In genomic region chr6:42996513-42996912, GRCh38 we compare ENCODE assay signal across 27 cellular contexts. TPM values are rescaled to one million over a fixed set of nuclear protein-coding genes. Genes with fewer than 3 reads are reported as not detected.
A peak's percentile ranks its signal among the peaks of the same experiment; 100 is the strongest.
DNase-seq lines count a peak whose midpoint lies in the region; ATAC-seq and TF ChIP-seq lines count a peak whose summit lies in the region.
"Had no signal": no experiment of that assay in that cellular context is flagged by ENCODE, and none has a peak within 500 bp of the region (broad histone marks: within the 10 kb centered on the region; RNA-seq: fewer than 3 reads in every experiment).

No MANE protein-coding gene starts in this region.

- in situ Hi-C loops in Caki2 (cut with HindIII; ENCODE audit: low pct_unique_long_range_greater_than_20kb, low sequenced_read_pairs), result no loop called here

- H3K4me3 ChIP-seq in Peyer's patch (no peak overlapping the region), fibroblast of pulmonary artery (replicated peaks; ENCODE audit: low read depth, low read length) (no peak overlapping the region), neural progenitor cell (no peak overlapping the region)
- H3K4me3 ChIP-seq: esophagus muscularis mucosa, left ventricle myocardium inferior, prostate gland, SJCRH30, spleen, stomach had no signal

- H3K27ac Mint-ChIP-seq in neural progenitor cell, result peak overlapping the region; percentile 47
- H3K27ac Mint-ChIP-seq: activated CD4-positive, alpha-beta memory T cell treated with anti-CD3 and anti-CD28 coated beads for 36 hours; activated naive CD4-positive, alpha-beta T cell treated with anti-CD3 and anti-CD28 coated beads for 36 hours; B cell; type B pancreatic cell had no signal

- H3F3A ChIP-seq in neural progenitor cell (ENCODE audit: low read depth), result peaks cover 11% of the 10 kb centered on the region

- no peak overlapping the region for H3K9ac ChIP-seq in neural progenitor cell

- peaks cover 14% of the 10 kb centered on the region for H4K20me1 ChIP-seq in neural progenitor cell (ENCODE audit: low read depth)

- H2AFZ ChIP-seq in neural progenitor cell (replicated peaks), result no peak overlapping the region

- H3K9me3 ChIP-seq in Peyer's patch (no peaks in the 10 kb centered on the region), neural progenitor cell (ENCODE audit: low read depth) (no peaks in the 10 kb centered on the region)
- H3K9me3 ChIP-seq: esophagus muscularis mucosa, left ventricle myocardium inferior, prostate gland, SJCRH30, spleen, stomach had no signal

- TF ChIP-seq POLR2A in Peyer's patch (IDR thresholded peaks at IDR 0.05), result peak; percentile 26 to 80

- peaks cover 0 to 11% (median 0%) of the 10 kb centered on the region in 4 donors for H3K4me1 ChIP-seq in Peyer's patch
- H3K4me1 ChIP-seq in neural progenitor cell, result no peaks in the 10 kb centered on the region
- H3K4me1 ChIP-seq: esophagus muscularis mucosa, left ventricle myocardium inferior, prostate gland, SJCRH30, spleen had no signal

- peaks cover 3% of the 10 kb centered on the region for H3K4me1 Mint-ChIP-seq in neural progenitor cell
- H3K4me1 Mint-ChIP-seq: B cell had no signal

- peak in 1 of 6 experiments; percentile 12 for TF ChIP-seq CTCF in Peyer's patch (IDR thresholded peaks at IDR 0.05)
- peak; percentile 18 for TF ChIP-seq CTCF in fibroblast of pulmonary artery (IDR thresholded peaks at IDR 0.05; ENCODE audit: low read length, missing control alignments)
- TF ChIP-seq CTCF in neural progenitor cell (IDR thresholded peaks at IDR 0.05), result no peak

- DNase-seq in Caki2 (ENCODE audit: low read depth) (peak; percentile 51), Peyer's patch (no peak), fibroblast of pulmonary artery (ENCODE audit: low read depth) (no peak), neural progenitor cell (ENCODE audit: low spot score) (no peak), SKM-1 (lab: John Stamatoyannopoulos, UW; ENCODE audit: unreplicated experiment) (no peak)
- DNase-seq in activated naive CD4-positive, alpha-beta T cell treated with Interleukin-2 at 50 U/mL for 16 hours, result no peak
- DNase-seq in activated CD4-positive, alpha-beta T cell treated with anti-CD3 and anti-CD28 coated beads, Interleukin-2, amount 50 U/mL, for 1 hour, result no peak
- DNase-seq: activated CD4-positive, alpha-beta memory T cell treated with anti-CD3 and anti-CD28 coated beads for 36 hours; activated naive CD4-positive, alpha-beta T cell treated with anti-CD3 and anti-CD28 coated beads for 36 hours; anterior cingulate cortex; glutamatergic neuron; left ventricle myocardium inferior; NCI-H1417 treated with DMSO at 0.1 percent for 48 hours; NCI-H2171; NCI-H748 treated with DMSO at 0.1 percent for 48 hours; SJCRH30; spleen; stimulated activated CD4-positive, alpha-beta T cell treated with anti-CD3 and anti-CD28 coated beads, Interleukin-4, amount 100 ng/mL, for 24 hours; stomach; WERI-Rb-1 had no signal

- H3K4me2 ChIP-seq in neural progenitor cell, result no peak overlapping the region

- no peaks in the 10 kb centered on the region for H3K27me3 Mint-ChIP-seq in neural progenitor cell (ENCODE audit: insufficient read depth, low read depth)
- H3K27me3 Mint-ChIP-seq: activated CD4-positive, alpha-beta memory T cell treated with anti-CD3 and anti-CD28 coated beads for 36 hours; B cell; central memory CD8-positive, alpha-beta T cell; type B pancreatic cell had no signal

- no peak overlapping the region for H3K4me3 Mint-ChIP-seq in neural progenitor cell
- H3K4me3 Mint-ChIP-seq: activated CD4-positive, alpha-beta memory T cell treated with anti-CD3 and anti-CD28 coated beads for 36 hours; activated naive CD4-positive, alpha-beta T cell treated with anti-CD3 and anti-CD28 coated beads for 36 hours; B cell; central memory CD8-positive, alpha-beta T cell; neural crest cell; type B pancreatic cell had no signal

- H3K27ac ChIP-seq in Peyer's patch, result peak overlapping the region in 1 of 4 donors; percentile 65
- no peak overlapping the region for H3K27ac ChIP-seq in neural progenitor cell
- H3K27ac ChIP-seq: esophagus muscularis mucosa, left ventricle myocardium inferior, prostate gland, SJCRH30, spleen, stomach, WERI-Rb-1 had no signal

- H3K36me3 ChIP-seq in Peyer's patch, result peaks cover 0 to 31% (median 0%) of the 10 kb centered on the region in 3 donors
- H3K36me3 ChIP-seq in neural progenitor cell, result no peaks in the 10 kb centered on the region
- H3K36me3 ChIP-seq: prostate gland had no signal

- H3K9me3 Mint-ChIP-seq in neural progenitor cell, result no peaks in the 10 kb centered on the region
- H3K9me3 Mint-ChIP-seq: activated CD4-positive, alpha-beta memory T cell treated with anti-CD3 and anti-CD28 coated beads for 36 hours; activated naive CD4-positive, alpha-beta T cell treated with anti-CD3 and anti-CD28 coated beads for 36 hours; central memory CD8-positive, alpha-beta T cell; neural crest cell; type B pancreatic cell had no signal

- H3K27me3 ChIP-seq in Peyer's patch, result no peaks in the 10 kb centered on the region
- no peaks in the 10 kb centered on the region for H3K27me3 ChIP-seq in neural progenitor cell
- H3K27me3 ChIP-seq: esophagus muscularis mucosa, SJCRH30, spleen, stomach had no signal

- no peaks in the 10 kb centered on the region for H3K79me2 ChIP-seq in neural progenitor cell (ENCODE audit: low read depth)

- no peak for ATAC-seq in GM21737 (IDR thresholded peaks at IDR 0.05; ENCODE audit: unreplicated experiment)

- peaks cover 10% of the 10 kb centered on the region for H3K36me3 Mint-ChIP-seq in neural progenitor cell

RNA-seq across cellular contexts. Expression of gene PPP2R5D, which starts 12.1 kb away (rescaled TPM):
- 41.1 and 50.7 TPM in 2 replicates for total RNA-seq in Caki2 (2014; rRNA removed; shearing (Covaris generic); ENCODE audit: low replicate concordance)
- 100 to 1,000 TPM in 3 of 4 donors, 10 to 100 TPM in 1; 84.2 to 177 (median 152) TPM for total RNA-seq in Peyer's patch
- 75.0 and 103 TPM in 2 replicates for total RNA-seq in neural progenitor cell (ENCODE audit: low replicate concordance)

RNA-seq across cellular contexts. Expression of gene MEA1, which starts 17.2 kb away (rescaled TPM):
- total RNA-seq in Caki2 (2014; rRNA removed; shearing (Covaris generic); ENCODE audit: low replicate concordance), result 192 and 200 TPM in 2 replicates
- 10 to 100 TPM; 34.3 to 40.4 (median 36.1) TPM for total RNA-seq in Peyer's patch
- total RNA-seq in neural progenitor cell (ENCODE audit: low replicate concordance), result 73.1 and 88.3 TPM in 2 replicates

RNA-seq across cellular contexts. Expression of gene PEX6, which starts 17.5 kb away (rescaled TPM):
- total RNA-seq in Caki2 (2014; rRNA removed; shearing (Covaris generic); ENCODE audit: low replicate concordance), result 29.2 and 31.4 TPM in 2 replicates
- total RNA-seq in Peyer's patch (10 to 100 TPM; 19.0 to 61.3 (median 39.0) TPM), neural progenitor cell (ENCODE audit: low replicate concordance) (11.3 and 22.4 TPM in 2 replicates)

RNA-seq across cellular contexts. Expression of gene KLHDC3, which starts 17.5 kb away (rescaled TPM):
- 140 and 145 TPM in 2 replicates for total RNA-seq in Caki2 (2014; rRNA removed; shearing (Covaris generic); ENCODE audit: low replicate concordance)
- total RNA-seq in Peyer's patch, result 10 to 100 TPM; 38.8 to 59.2 (median 52.6) TPM
- total RNA-seq in neural progenitor cell (ENCODE audit: low replicate concordance), result 122 and 165 TPM in 2 replicates

RNA-seq across cellular contexts. Expression of gene RRP36, which starts 24.9 kb away (rescaled TPM):
- 79.1 and 98.6 TPM in 2 replicates for total RNA-seq in Caki2 (2014; rRNA removed; shearing (Covaris generic); ENCODE audit: low replicate concordance)
- total RNA-seq in Peyer's patch (10 to 100 TPM; 39.2 to 75.9 (median 50.4) TPM), neural progenitor cell (ENCODE audit: low replicate concordance) (77.8 and 93.3 TPM in 2 replicates)
